ENCODE assay signal across 20 cellular contexts in the genomic region with DNA sequence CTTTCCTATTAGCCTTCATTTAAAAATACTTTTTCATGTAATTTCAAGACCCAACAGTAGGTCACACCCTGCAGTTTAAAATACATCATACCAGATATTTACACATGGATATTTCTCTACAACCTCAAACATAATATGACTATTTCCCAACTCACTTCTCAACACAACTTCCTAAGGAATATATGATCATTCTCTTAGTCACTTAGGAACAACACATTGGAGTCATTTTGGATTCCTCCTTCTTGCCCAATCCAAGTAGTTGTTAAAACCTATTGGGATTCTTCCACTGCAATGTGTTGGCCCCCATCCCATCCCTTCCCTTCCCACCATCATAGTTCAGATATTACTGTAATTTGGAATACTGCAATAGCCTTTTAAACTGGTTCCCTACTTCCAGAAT.
DNase-seq lines count a peak whose midpoint lies in the region; ATAC-seq and TF ChIP-seq lines count a peak whose summit lies in the region.
"Had no signal": no experiment of that assay in that cellular context is flagged by ENCODE, and none has a peak within 500 bp of the region (broad histone marks: within the 10 kb centered on the region; RNA-seq: fewer than 3 reads in every experiment).

No MANE protein-coding gene starts in this region.

- H3K4me2 ChIP-seq in mammary epithelial cell (ENCODE audit: insufficient read depth, low read depth, low read length) = peak overlapping the region; percentile 48

- H2AFZ ChIP-seq in mammary epithelial cell (ENCODE audit: low read depth, low read length) = no peak overlapping the region

- no peak overlapping the region for H3K4me3 ChIP-seq in mammary epithelial cell (replicated peaks in 1 of 3; ENCODE audit: insufficient read depth in 1 of 3, low read depth in 2 of 3, low read length in 3 of 3)
- no peak overlapping the region for H3K4me3 ChIP-seq in left ventricle myocardium inferior
- no peak overlapping the region for H3K4me3 ChIP-seq in tibial nerve
- H3K4me3 ChIP-seq: heart right ventricle, SJSA1 had no signal

- H4K20me1 ChIP-seq in mammary epithelial cell (ENCODE audit: insufficient read depth, low read length) = no peaks in the 10 kb centered on the region

- no peaks in the 10 kb centered on the region for H3K9me3 ChIP-seq in mammary epithelial cell (replicated peaks; ENCODE audit: insufficient read depth, low read length)
- H3K9me3 ChIP-seq in left ventricle myocardium inferior (replicated peaks) = no peaks in the 10 kb centered on the region
- H3K9me3 ChIP-seq in tibial nerve = no peaks in the 10 kb centered on the region
- H3K9me3 ChIP-seq: heart right ventricle, SJSA1 had no signal

- H3K36me3 ChIP-seq in mammary epithelial cell (ENCODE audit: insufficient read depth, low read length) (no peaks in the 10 kb centered on the region), left ventricle myocardium inferior (no peaks in the 10 kb centered on the region), tibial nerve (no peaks in the 10 kb centered on the region)
- H3K36me3 ChIP-seq: heart right ventricle, SJSA1 had no signal

- H3K27me3 ChIP-seq in mammary epithelial cell (ENCODE audit: insufficient read depth, low read length) = no peaks in the 10 kb centered on the region
- H3K27me3 ChIP-seq in left ventricle myocardium inferior (ENCODE audit: low read depth) = no peaks in the 10 kb centered on the region
- no peaks in the 10 kb centered on the region for H3K27me3 ChIP-seq in tibial nerve
- H3K27me3 ChIP-seq: heart right ventricle, SJSA1 had no signal

- peak in 1 of 2 donors; percentile 54 for TF ChIP-seq EP300 in tibial nerve (IDR thresholded peaks at IDR 0.05)

- intact Hi-C loops in mammary epithelial cell (cut with micrococcal nuclease) (loop anchor here (1.0 to 2.0 kb wide), 6 partner anchors 39 to 389 kb away; no protein-coding TSS in a partner anchor), left ventricle myocardium inferior (cut with micrococcal nuclease) (no loop called here), posterior cingulate gyrus (cut with DNase I) (no loop called here)

- H3K9ac ChIP-seq in mammary epithelial cell (ENCODE audit: insufficient read depth, low read length) = no peak overlapping the region

- DNase-seq in HCEC 1CT (peak; percentile 98), mammary epithelial cell (peak; percentile 82), left ventricle myocardium inferior (peak; percentile 41), tibial nerve (ENCODE audit: low spot score in 2 of 2) (peak; percentile 30 to 73), posterior cingulate gyrus (no peak), NCI-H2107 (lab: John Stamatoyannopoulos, UW) (no peak)
- DNase-seq: activated CD4-positive, alpha-beta memory T cell treated with anti-CD3 and anti-CD28 coated beads, Interleukin-2, amount 10 ng/mL, durations not matched to agents 7 days and 5 days; anterior cingulate cortex; COR-L47; effector CD4-positive, alpha-beta T cell; heart right ventricle; left colon; MM.1S; natural killer cell; NCI-H2081; small intestine; stimulated activated naive CD4-positive, alpha-beta T cell treated with Interleukin-2 at 50 U/mL for 16 hours had no signal

- in situ Hi-C loops in mammary epithelial cell (cut with MboI; ENCODE audit: low sequenced_read_pairs in 2 of 2) = no loop called here

- H3K4me1 ChIP-seq in mammary epithelial cell (ENCODE audit: insufficient read depth, low read length) = peaks cover 37% of the 10 kb centered on the region
- peaks cover 96% of the 10 kb centered on the region for H3K4me1 ChIP-seq in left ventricle myocardium inferior
- peaks cover 0 to 59% (median 6%) of the 10 kb centered on the region in 4 donors for H3K4me1 ChIP-seq in tibial nerve
- H3K4me1 ChIP-seq: SJSA1 had no signal

- H3K27ac ChIP-seq in mammary epithelial cell (ENCODE audit: insufficient read depth, low read depth, low read length) (peak overlapping the region; percentile 66), left ventricle myocardium inferior (replicated peaks) (peak overlapping the region; percentile 77), tibial nerve (peak overlapping the region in 1 of 4 donors; percentile 30)
- H3K27ac ChIP-seq: HL-60, SJSA1 had no signal

- TF ChIP-seq POLR2A in tibial nerve (IDR thresholded peaks at IDR 0.05) = no peak

- dilution Hi-C loops in mammary epithelial cell (cut with HindIII; ENCODE audit: low sequenced_read_pairs) = no loop called here

- TF ChIP-seq CTCF in mammary epithelial cell (conservative IDR thresholded peaks at IDR 0.05 in 1 of 2, IDR thresholded peaks at IDR 0.05 in 1 of 2; ENCODE audit: extremely low read depth in 1 of 2, insufficient read depth in 1 of 2, low read depth in 1 of 2, low read length in 2 of 2) (peak in 1 of 2 donors; percentile 23), left ventricle myocardium inferior (IDR thresholded peaks at IDR 0.05; ENCODE audit: borderline replicate concordance) (no peak), tibial nerve (IDR thresholded peaks at IDR 0.05) (no peak)

- H3K79me2 ChIP-seq in mammary epithelial cell (ENCODE audit: insufficient read depth, low read length) = peaks cover 19% of the 10 kb centered on the region

- no TSS peak for BruUV-seq in mammary epithelial cell (replicated peaks; lab: Mats Ljungman, UMichigan)

- CTCF ChIA-PET in mammary epithelial cell (lab: Charles Lee; ENCODE audit: low non-redundant PET) = no interaction called here

- ATAC-seq in GM18909 (IDR thresholded peaks at IDR 0.05; ENCODE audit: poor library complexity, unreplicated experiment) = no peak
- ATAC-seq: left colon, natural killer cell had no signal

Comparison
In these comparisons a context has a peak if more than half of its experiments do, and no peak if none do; other contexts are left out.
1. DNase-seq: peak in HCEC 1CT (single experiment), mammary epithelial cell (single experiment), left ventricle myocardium inferior (single experiment) and tibial nerve (2 of 2); none in posterior cingulate gyrus (0 of 10) and NCI-H2107 (single experiment).